ENCODE assay signal across 8 cellular contexts in the genomic region with DNA sequence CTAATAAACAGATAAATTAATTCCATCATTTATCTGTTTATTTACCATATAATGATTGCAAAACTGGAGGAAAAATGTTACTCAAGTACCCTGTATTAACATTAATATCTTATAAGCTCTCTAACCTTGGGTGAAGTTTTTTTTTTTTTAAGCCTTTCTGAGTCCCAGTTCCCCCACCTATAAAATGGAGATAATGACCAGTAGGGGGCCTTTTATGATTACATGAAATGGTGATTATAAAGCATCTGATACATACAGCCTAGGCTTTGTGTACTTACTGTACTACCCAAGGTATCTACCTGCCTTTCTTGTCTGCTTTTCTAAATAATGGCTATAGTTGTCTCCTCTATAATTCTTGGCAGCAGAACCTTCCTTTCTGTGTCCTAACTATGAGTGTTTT. TPM values are rescaled to one million over a fixed set of nuclear protein-coding genes. Genes with fewer than 3 reads are reported as not detected.
DNase-seq lines count a peak whose midpoint lies in the region; ATAC-seq, FAIRE-seq and TF ChIP-seq lines count a peak whose summit lies in the region.

No MANE protein-coding gene starts in this region.

- TF ChIP-seq CTCF in WERI-Rb-1 (IDR thresholded peaks at IDR 0.05; ENCODE audit: low read depth, low read length): peak; percentile 13; the same call in 1 of the 2 replicates
- peak; percentile 57 for TF ChIP-seq CTCF in lower lobe of right lung (IDR thresholded peaks at IDR 0.05)
- no peak for TF ChIP-seq CTCF in kidney (IDR thresholded peaks at IDR 0.05; ENCODE audit: borderline replicate concordance, extremely low read depth, insufficient read depth)

- no peak overlapping the region for H3K9ac ChIP-seq in kidney (ENCODE audit: low read length in 2 of 2)

- ATAC-seq in lower lobe of right lung (peak in 1 of 2 donors; percentile 72), GM21526 (IDR thresholded peaks at IDR 0.05; ENCODE audit: low FRiP score, unreplicated experiment) (no peak), GM21360 (IDR thresholded peaks at IDR 0.05; ENCODE audit: unreplicated experiment) (no peak)

- intact Hi-C loops in lower lobe of right lung (cut with DNase I) (no loop called here), kidney (cut with DNase I) (no loop called here)

- H3K4me1 ChIP-seq in lower lobe of right lung (peaks cover 24% of the 10 kb centered on the region), kidney (ENCODE audit: control insufficient read depth in 1 of 2, insufficient read depth in 1 of 2, low read depth in 1 of 2, low read length in 2 of 2) (no peaks in the 10 kb centered on the region)

- H3K36me3 ChIP-seq in WERI-Rb-1 (no peaks in the 10 kb centered on the region), lower lobe of right lung (no peaks in the 10 kb centered on the region), kidney (ENCODE audit: control insufficient read depth in 1 of 2, insufficient read depth in 2 of 2, low read length in 2 of 2) (no peaks in the 10 kb centered on the region)

- peak; percentile 21 for DNase-seq in Caki2 (ENCODE audit: low read depth)
- peak; percentile 60 to 69 for DNase-seq in Kasumi-1 (lab: John Stamatoyannopoulos, UW)
- DNase-seq in WERI-Rb-1: no peak
- no peak for DNase-seq in lower lobe of right lung
- DNase-seq in inferior parietal cortex (ENCODE audit: extremely low spot score): no peak
- DNase-seq in kidney: no peak

- no peaks in the 10 kb centered on the region for H3K9me3 ChIP-seq in WERI-Rb-1 (ENCODE audit: severe bottlenecking)
- no peaks in the 10 kb centered on the region for H3K9me3 ChIP-seq in lower lobe of right lung
- H3K9me3 ChIP-seq in kidney (ENCODE audit: control insufficient read depth in 1 of 2, low read length in 2 of 2): no peaks in the 10 kb centered on the region

- H3K27ac ChIP-seq in WERI-Rb-1 (no peak overlapping the region), lower lobe of right lung (no peak overlapping the region), kidney (ENCODE audit: low read depth in 2 of 2, low read length in 2 of 2) (no peak overlapping the region)

- H3K27me3 ChIP-seq in WERI-Rb-1 (ENCODE audit: insufficient read depth, low read depth, severe bottlenecking) (no peaks in the 10 kb centered on the region), lower lobe of right lung (ENCODE audit: low read depth) (no peaks in the 10 kb centered on the region)

- H3K4me3 ChIP-seq in WERI-Rb-1 (ENCODE audit: low read depth, low read length): no peak overlapping the region
- no peak overlapping the region for H3K4me3 ChIP-seq in lower lobe of right lung
- no peak overlapping the region for H3K4me3 ChIP-seq in kidney (ENCODE audit: low read length in 2 of 2)

- FAIRE-seq in kidney (lab: Jason Lieb, UNC): no peak

- in situ Hi-C loops in Caki2 (cut with HindIII; ENCODE audit: low pct_unique_long_range_greater_than_20kb, low sequenced_read_pairs): no loop called here

RNA-seq across cellular contexts. Expression of a gene that starts 22.6 kb away (rescaled TPM):
- total RNA-seq in Caki2 (2014; rRNA removed; shearing (Covaris generic); ENCODE audit: low replicate concordance): 0.37 TPM in 1 of 2 replicates, not detected in the other
- 42.1 TPM for total RNA-seq in lower lobe of right lung
- total RNA-seq in kidney: 2.6 TPM
- 3.1 TPM for polyA plus RNA-seq in kidney (ENCODE audit: insufficient read depth, low read depth, low replicate concordance)

RNA-seq across cellular contexts. Expression of a gene that starts 22.6 kb away (rescaled TPM):
- total RNA-seq in Caki2 (2014; rRNA removed; shearing (Covaris generic); ENCODE audit: low replicate concordance): 0.49 and 5.7 TPM in 2 replicates
- total RNA-seq in lower lobe of right lung: 0.74 TPM
- total RNA-seq in kidney: 0.31 TPM
- not detected for polyA plus RNA-seq in kidney (ENCODE audit: insufficient read depth, low read depth, low replicate concordance)

RNA-seq across cellular contexts. Expression of a gene that starts 44.1 kb away (rescaled TPM):
- 4.6 and 22.3 TPM in 2 replicates for total RNA-seq in Caki2 (2014; rRNA removed; shearing (Covaris generic); ENCODE audit: low replicate concordance)
- total RNA-seq in lower lobe of right lung: 123 TPM
- total RNA-seq in kidney: 8.2 TPM
- polyA plus RNA-seq in kidney (ENCODE audit: insufficient read depth, low read depth, low replicate concordance): 108 TPM

Comparison
In these comparisons a context has a peak if more than half of its experiments do, and no peak if none do; other contexts are left out.
1. DNase-seq: peak in Caki2 (single experiment) and Kasumi-1 (2 of 2); none in WERI-Rb-1 (single experiment), lower lobe of right lung (single experiment), inferior parietal cortex (single experiment) and kidney (single experiment).
2. RNA of a gene that starts 22.6 kb away (total RNA-seq): 42.1 TPM in lower lobe of right lung (single experiment); 2.6 TPM in kidney (single experiment) and 0.37 TPM in Caki2; every median in the first group is over 10 times any median in the second.